ENCODE assay signal across 1 cellular context in genomic region chr18:8177330-8178016, GRCh38.
A peak's percentile ranks its signal among the peaks of the same experiment; 100 is the strongest.
TF ChIP-seq lines count a peak whose summit lies in the region.

No MANE protein-coding gene starts in this region.

TF ChIP-seq in HepG2, 621 proteins besides CTCF, POLR2A, EP300 and RAD21 (continued from another document and continues in another):
- TF ChIP-seq ZNF142 (CRISPR knock-in tag; IDR thresholded peaks at IDR 0.05) (no peak), ZSCAN12 (CRISPR knock-in tag; IDR thresholded peaks at IDR 0.05) (no peak), SIX4 (CRISPR knock-in tag; IDR thresholded peaks at IDR 0.05) (0 out of 2 replicates have a peak, but pooled peaks have one; percentile 14), STAT5B (CRISPR knock-in tag; IDR thresholded peaks at IDR 0.05) (no peak), AKAP8 (CRISPR knock-in tag; IDR thresholded peaks at IDR 0.05) (no peak), ARID5B (CRISPR knock-in tag; IDR thresholded peaks at IDR 0.05) (peak; percentile 94), PITX1 (CRISPR knock-in tag; IDR thresholded peaks at IDR 0.05) (peak; percentile 61; the same call in 1 of the 2 replicates), ZNF570 (CRISPR knock-in tag; IDR thresholded peaks at IDR 0.05; ENCODE audit: borderline replicate concordance) (no peak), KDM2A (CRISPR knock-in tag; IDR thresholded peaks at IDR 0.05; ENCODE audit: borderline replicate concordance, low read depth) (no peak), DR1 (CRISPR knock-in tag; IDR thresholded peaks at IDR 0.05) (no peak), REXO4 (CRISPR knock-in tag; IDR thresholded peaks at IDR 0.05; ENCODE audit: borderline replicate concordance) (no peak), KDM5A (IDR thresholded peaks at IDR 0.05; ENCODE audit: borderline replicate concordance, low read length) (no peak), CENPBD1 (CRISPR knock-in tag; IDR thresholded peaks at IDR 0.05; ENCODE audit: borderline replicate concordance, low read depth) (no peak), NFKBIZ (CRISPR knock-in tag; IDR thresholded peaks at IDR 0.05) (no peak), ZNF136 (CRISPR knock-in tag; IDR thresholded peaks at IDR 0.05; ENCODE audit: low read depth) (no peak), ZNF879 (CRISPR knock-in tag; IDR thresholded peaks at IDR 0.05) (no peak), TSC22D2 (CRISPR knock-in tag; IDR thresholded peaks at IDR 0.05; ENCODE audit: borderline replicate concordance) (no peak), ZNF589 (CRISPR knock-in tag; conservative IDR thresholded peaks at IDR 0.05) (no peak), SP2 (CRISPR knock-in tag; IDR thresholded peaks at IDR 0.05) (peak; percentile 68), HIC2 (CRISPR knock-in tag; IDR thresholded peaks at IDR 0.05; ENCODE audit: low read depth) (no peak), PAX8 (CRISPR knock-in tag; IDR thresholded peaks at IDR 0.05; ENCODE audit: borderline replicate concordance) (no peak), MAF1 (CRISPR knock-in tag; IDR thresholded peaks at IDR 0.05; ENCODE audit: borderline replicate concordance) (no peak), GABPB1 (CRISPR knock-in tag; IDR thresholded peaks at IDR 0.05) (no peak), CREM (IDR thresholded peaks at IDR 0.05) (no peak), CREM (CRISPR knock-in tag; IDR thresholded peaks at IDR 0.05) (no peak), SNAPC5 (CRISPR knock-in tag; IDR thresholded peaks at IDR 0.05; ENCODE audit: borderline replicate concordance) (no peak), E2F2 (CRISPR knock-in tag; IDR thresholded peaks at IDR 0.05; ENCODE audit: borderline replicate concordance) (no peak), THYN1 (CRISPR knock-in tag; IDR thresholded peaks at IDR 0.05; ENCODE audit: borderline replicate concordance, low read depth) (no peak), SKIL (CRISPR knock-in tag; IDR thresholded peaks at IDR 0.05; ENCODE audit: borderline replicate concordance) (peak; percentile 62; the same call in 1 of the 2 replicates), ZNF143 (CRISPR knock-in tag; IDR thresholded peaks at IDR 0.05) (no peak), CERS6 (CRISPR knock-in tag; IDR thresholded peaks at IDR 0.05) (no peak), ZNF629 (CRISPR knock-in tag; conservative IDR thresholded peaks at IDR 0.05) (no peak), TFAP4 (IDR thresholded peaks at IDR 0.05; ENCODE audit: borderline replicate concordance, low read depth) (no peak), ZC3H4 (CRISPR knock-in tag; IDR thresholded peaks at IDR 0.05; ENCODE audit: borderline replicate concordance) (no peak), GABPA (IDR thresholded peaks at IDR 0.05; ENCODE audit: low read depth, low read length) (no peak), GABPA (CRISPR knock-in tag; IDR thresholded peaks at IDR 0.05; ENCODE audit: low read depth) (no peak), NBN (conservative IDR thresholded peaks at IDR 0.05) (no peak), HNF4G (IDR thresholded peaks at IDR 0.05; ENCODE audit: borderline replicate concordance, low read depth, low read length) (no peak), HNF4G (CRISPR knock-in tag; IDR thresholded peaks at IDR 0.05; ENCODE audit: borderline replicate concordance, low read depth) (no peak), ZC3H13 (CRISPR knock-in tag; IDR thresholded peaks at IDR 0.05) (no peak), ATF2 (CRISPR knock-in tag; IDR thresholded peaks at IDR 0.05) (no peak), NCOA5 (CRISPR knock-in tag; IDR thresholded peaks at IDR 0.05) (no peak), HDAC2 (CRISPR knock-in tag; IDR thresholded peaks at IDR 0.05) (0 out of 2 replicates have a peak, but pooled peaks have one; percentile 45), ADNP (CRISPR knock-in tag; IDR thresholded peaks at IDR 0.05) (no peak), PHF5A (CRISPR knock-in tag; IDR thresholded peaks at IDR 0.05; ENCODE audit: low read depth, unreplicated experiment) (no peak), ZBTB38 (CRISPR knock-in tag; IDR thresholded peaks at IDR 0.05) (no peak), ETV6 (CRISPR knock-in tag; conservative IDR thresholded peaks at IDR 0.05) (no peak), ZNF207 (IDR thresholded peaks at IDR 0.05; ENCODE audit: borderline replicate concordance) (no peak), HCFC1 (IDR thresholded peaks at IDR 0.05; ENCODE audit: low read depth, low read length) (no peak), ZNF572 (CRISPR knock-in tag; IDR thresholded peaks at IDR 0.05) (no peak), ZNF224 (CRISPR knock-in tag; IDR thresholded peaks at IDR 0.05) (no peak), ZNF205 (CRISPR knock-in tag; IDR thresholded peaks at IDR 0.05) (no peak), ISX (CRISPR knock-in tag; conservative IDR thresholded peaks at IDR 0.05) (no peak)
